ENCODE assay signal across 8 cellular contexts in genomic region chrX:154714925-154715324, GRCh38.
A peak's percentile ranks its signal among the peaks of the same experiment; 100 is the strongest.
DNase-seq lines count a peak whose midpoint lies in the region.

No MANE protein-coding gene starts in this region.

- in situ Hi-C loops in HAP-1 (cut with MboI; ENCODE audit: low sequenced_read_pairs): no loop called here

- no peak overlapping the region for H3K4me3 ChIP-seq in HAP-1

- H3K4me1 ChIP-seq in HAP-1: no peaks in the 10 kb centered on the region

- DNase-seq in NCI-H510A treated with DMSO at 0.1 percent for 48 hours (lab: John Stamatoyannopoulos, UW) (peak; percentile 18), NCI-H510A (lab: John Stamatoyannopoulos, UW) (no peak), HAP-1 (ENCODE audit: low spot score in 2 of 2) (peak; percentile 55 to 71), NCI-H69 (lab: John Stamatoyannopoulos, UW) (peak; percentile 35), hepatic stellate cell (ENCODE audit: low spot score) (peak; percentile 51), NCI-H1048 (lab: John Stamatoyannopoulos, UW) (no peak)
- peak; percentile 35 for DNase-seq in activated naive CD4-positive, alpha-beta T cell treated with anti-CD3 and anti-CD28 coated beads, Interleukin-2, amount 50 U/mL, for 16 hours
- peak; percentile 21 for DNase-seq in stimulated activated CD4-positive, alpha-beta T cell treated with anti-CD3 and anti-CD28 coated beads, Interleukin-1b, Interleukin-23, amount 100 ng/mL, for 48 hours

- no peaks in the 10 kb centered on the region for H3K27me3 ChIP-seq in HAP-1 (ENCODE audit: low read depth)

- no peaks in the 10 kb centered on the region for H3K9me3 ChIP-seq in HAP-1

- no peaks in the 10 kb centered on the region for H3K36me3 ChIP-seq in HAP-1 (replicated peaks)

Comparison
In these comparisons a context has a peak if more than half of its experiments do, and no peak if none do; other contexts are left out.
1. DNase-seq: peak in NCI-H510A treated with DMSO at 0.1 percent for 48 hours (single experiment), HAP-1 (2 of 2), NCI-H69 (single experiment), activated naive CD4-positive, alpha-beta T cell treated with anti-CD3 and anti-CD28 coated beads, Interleukin-2, amount 50 U/mL, for 16 hours (single experiment), hepatic stellate cell (single experiment) and stimulated activated CD4-positive, alpha-beta T cell treated with anti-CD3 and anti-CD28 coated beads, Interleukin-1b, Interleukin-23, amount 100 ng/mL, for 48 hours (single experiment); none in NCI-H510A (single experiment) and NCI-H1048 (single experiment).